9 cellular contexts compared by ENCODE assay signal in the genomic region with DNA sequence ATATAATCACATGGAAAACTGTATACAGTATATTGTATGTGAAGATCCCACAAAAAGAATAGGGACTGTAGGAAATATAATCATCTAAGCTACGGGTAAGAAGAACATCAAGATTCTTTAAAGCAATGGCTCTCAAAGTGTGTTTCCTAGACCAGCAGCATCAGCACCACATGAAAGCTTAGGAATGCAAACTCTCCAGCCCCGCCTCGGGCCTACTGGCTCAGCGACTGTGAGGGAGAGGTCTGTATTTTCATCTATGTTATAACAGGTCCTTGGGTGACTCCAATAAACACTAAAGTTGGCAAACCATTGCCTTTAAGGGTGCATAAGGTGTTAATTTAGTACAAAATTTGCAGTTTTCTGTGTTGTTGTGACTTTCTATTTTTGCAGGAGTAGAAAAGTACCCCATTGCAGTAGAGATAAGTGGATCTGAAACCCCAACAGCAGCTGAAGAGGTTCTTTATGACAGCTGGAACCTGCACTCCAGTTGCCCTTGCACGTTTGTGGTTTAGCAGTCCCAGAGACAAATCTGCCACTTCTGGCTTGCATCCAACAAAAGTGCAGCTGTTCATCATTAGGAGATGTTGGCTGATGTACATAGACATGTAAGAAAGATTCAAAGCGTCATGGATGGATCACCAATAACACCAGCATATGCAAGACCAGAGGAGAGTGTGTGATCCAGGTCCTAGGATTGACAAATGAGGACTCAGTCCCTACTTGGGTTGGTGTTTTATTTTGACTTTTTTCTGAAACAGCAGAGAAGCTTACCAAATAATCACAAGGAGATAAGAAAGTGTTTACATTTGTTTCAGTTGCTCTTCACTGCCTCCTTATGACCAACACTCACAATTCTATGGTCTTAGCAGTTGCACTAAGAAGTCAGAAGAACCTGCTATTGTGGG. TPM values are rescaled to one million over a fixed set of nuclear protein-coding genes. Genes with fewer than 3 reads are reported as not detected.
A peak's percentile ranks its signal among the peaks of the same experiment; 100 is the strongest.
DNase-seq lines count a peak whose midpoint lies in the region; ATAC-seq and TF ChIP-seq lines count a peak whose summit lies in the region.
"Had no signal": no experiment of that assay in that cellular context is flagged by ENCODE, and none has a peak within 500 bp of the region (broad histone marks: within the 10 kb centered on the region; RNA-seq: fewer than 3 reads in every experiment).

No MANE protein-coding gene starts in this region.

- intact Hi-C loops in Right ventricle myocardium inferior (cut with DNase I) = no loop called here
- intact Hi-C loops in esophagus muscularis mucosa (cut with DNase I) = no loop called here
- intact Hi-C loops in posterior vena cava (cut with DNase I) = no loop called here

- no peak overlapping the region for H3K27ac ChIP-seq in right atrium auricular region
- no peak overlapping the region for H3K27ac ChIP-seq in esophagus muscularis mucosa (replicated peaks in 1 of 4)
- no peak overlapping the region for H3K27ac ChIP-seq in tibial nerve
- H3K27ac ChIP-seq: parathyroid adenoma had no signal

- no peak for TF ChIP-seq CTCF in right atrium auricular region (IDR thresholded peaks at IDR 0.05)
- no peak for TF ChIP-seq CTCF in esophagus muscularis mucosa (IDR thresholded peaks at IDR 0.05)
- TF ChIP-seq CTCF in tibial nerve (IDR thresholded peaks at IDR 0.05) = no peak

- H3K36me3 ChIP-seq in right atrium auricular region = no peaks in the 10 kb centered on the region
- no peaks in the 10 kb centered on the region for H3K36me3 ChIP-seq in esophagus muscularis mucosa
- H3K36me3 ChIP-seq in tibial nerve = no peaks in the 10 kb centered on the region

- H3K4me1 ChIP-seq in right atrium auricular region (no peaks in the 10 kb centered on the region), esophagus muscularis mucosa (no peaks in the 10 kb centered on the region), tibial nerve (peaks cover 0 to 7% (median 0%) of the 10 kb centered on the region in 4 donors)
- H3K4me1 ChIP-seq: parathyroid adenoma had no signal

- no peaks in the 10 kb centered on the region for H3K9me3 ChIP-seq in right atrium auricular region
- H3K9me3 ChIP-seq in esophagus muscularis mucosa = no peaks in the 10 kb centered on the region
- H3K9me3 ChIP-seq in tibial nerve = peaks cover 0 to 3% (median 0%) of the 10 kb centered on the region in 4 donors

- no peak for TF ChIP-seq POLR2A in esophagus muscularis mucosa (IDR thresholded peaks at IDR 0.05; ENCODE audit: low read depth)
- TF ChIP-seq POLR2A in tibial nerve (IDR thresholded peaks at IDR 0.05) = no peak

- WGBS in esophagus muscularis mucosa = 30% methylated on average over 6 of the region's 6 CpGs
- 38 to 50% methylated on average over 6 of the region's 6 CpGs for WGBS in tibial nerve, 2 donors

- TF ChIP-seq EP300 in esophagus muscularis mucosa (IDR thresholded peaks at IDR 0.05) (no peak), tibial nerve (IDR thresholded peaks at IDR 0.05) (no peak)

- H3K4me3 ChIP-seq in right atrium auricular region (no peak overlapping the region), esophagus muscularis mucosa (no peak overlapping the region), tibial nerve (no peak overlapping the region)

- peak; percentile 56 for DNase-seq in right atrium auricular region (ENCODE audit: low spot score)
- no peak for DNase-seq in Right ventricle myocardium inferior (ENCODE audit: missing footprints)
- DNase-seq in NCI-H2107 (lab: John Stamatoyannopoulos, UW) = peak; percentile 86
- peak; percentile 68 for DNase-seq in esophagus muscularis mucosa (ENCODE audit: extremely low spot score)
- DNase-seq in tibial nerve (ENCODE audit: low spot score in 2 of 2) = no peak
- no peak for DNase-seq in activated effector memory CD4-positive, alpha-beta T cell treated with Interleukin-2 at 50 U/mL for 16 hours
- no peak for DNase-seq in posterior vena cava (ENCODE audit: low spot score)

- H3K27me3 ChIP-seq in right atrium auricular region (no peaks in the 10 kb centered on the region), esophagus muscularis mucosa (no peaks in the 10 kb centered on the region), tibial nerve (no peaks in the 10 kb centered on the region)

- ATAC-seq in Right ventricle myocardium inferior (no peak), HG02943 (IDR thresholded peaks at IDR 0.05; ENCODE audit: low read depth, unreplicated experiment) (peak; percentile 93)

RNA-seq across cellular contexts. Expression of a gene that starts 15.9 kb away (rescaled TPM):
- total RNA-seq in right atrium auricular region (10 to 100 TPM; 20.0 to 24.6 TPM), Right ventricle myocardium inferior (31.6 TPM), esophagus muscularis mucosa (10 to 100 TPM; 22.4 to 28.3 (median 26.4) TPM), tibial nerve (10 to 100 TPM; 29.4 to 35.8 (median 31.4) TPM), posterior vena cava (10 to 100 TPM; 38.5 to 46.2 TPM)

RNA-seq across cellular contexts. Expression of a gene that starts 42.7 kb away (rescaled TPM):
- total RNA-seq in right atrium auricular region = 10 to 100 TPM; 10.2 to 21.8 TPM
- 8.9 TPM for total RNA-seq in Right ventricle myocardium inferior
- 10 to 100 TPM; 16.9 to 31.0 (median 20.6) TPM for total RNA-seq in esophagus muscularis mucosa
- total RNA-seq in tibial nerve = 10 to 100 TPM; 17.5 to 27.3 (median 21.3) TPM
- 10 to 100 TPM; 19.8 to 22.4 TPM for total RNA-seq in posterior vena cava

Comparison
In these comparisons a context has a peak if more than half of its experiments do, and no peak if none do; other contexts are left out.
1. DNase-seq: peak in right atrium auricular region (single experiment), NCI-H2107 (single experiment) and esophagus muscularis mucosa (single experiment); none in Right ventricle myocardium inferior (single experiment), tibial nerve (0 of 2), activated effector memory CD4-positive, alpha-beta T cell treated with Interleukin-2 at 50 U/mL for 16 hours (single experiment) and posterior vena cava (single experiment).